31 cellular contexts compared by ENCODE assay signal in genomic region chr15:76512971-76513370, GRCh38.
DNase-seq lines count a peak whose midpoint lies in the region; ATAC-seq, FAIRE-seq and TF ChIP-seq lines count a peak whose summit lies in the region.
"Had no signal": no experiment of that assay in that cellular context is flagged by ENCODE, and none has a peak within 500 bp of the region (broad histone marks: within the 10 kb centered on the region; RNA-seq: fewer than 3 reads in every experiment).

No MANE protein-coding gene starts in this region.

- no peak overlapping the region for H3K27ac ChIP-seq in A549
- H3K27ac ChIP-seq in prostate gland = no peak overlapping the region
- H3K27ac ChIP-seq: colonic mucosa, KMS-11, psoas muscle, thoracic aorta, uterus had no signal

- DNase-seq in A549 (ENCODE audit: low read depth in 1 of 2, low spot score in 1 of 2) = no peak
- peak; percentile 15 for DNase-seq in HFFc6
- DNase-seq in foreskin fibroblast = peak; percentile 1 to 18
- no peak for DNase-seq in prostate gland (ENCODE audit: low spot score)
- DNase-seq in HuH-7 (ENCODE audit: low spot score) = no peak
- DNase-seq: activated CD4-positive, alpha-beta T cell treated with anti-CD3 and anti-CD28 coated beads, Interleukin-2, amount 50 U/mL, for 48 hours; activated naive CD4-positive, alpha-beta T cell treated with anti-CD3 and anti-CD28 coated beads for 36 hours; amniotic stem cell; CD8-positive, alpha-beta memory T cell; colonic mucosa; effector CD8-positive, alpha-beta T cell; GDM1; NCI-H1436; NCI-H2081 treated with DMSO at 0.1 percent for 48 hours; NCI-H345; NK-92 treated with Interleukin-12 subunit alpha and Interleukin-12 subunit beta, amount 100 ng/mL, for 24 hours; psoas muscle; uterus had no signal

- TF ChIP-seq CTCF in A549 (IDR thresholded peaks at IDR 0.05) = no peak
- no peak for TF ChIP-seq CTCF in HFFc6 (IDR thresholded peaks at IDR 0.05)
- no peak for TF ChIP-seq CTCF in foreskin fibroblast (IDR thresholded peaks at IDR 0.05; ENCODE audit: low read depth, low read length)
- no peak for TF ChIP-seq CTCF in prostate gland (IDR thresholded peaks at IDR 0.05)

- H3K36me3 ChIP-seq in prostate gland = no peaks in the 10 kb centered on the region
- H3K36me3 ChIP-seq: colonic mucosa, thoracic aorta, uterus had no signal

- intact Hi-C loops in prostate gland (cut with DNase I) = no loop called here

- no peak for TF ChIP-seq RAD21 in A549 (conservative IDR thresholded peaks at IDR 0.05 in 1 of 2, IDR thresholded peaks at IDR 0.05 in 1 of 2)

- ATAC-seq in A549 (peak; percentile 13 to 25; a peak in 1 of 6 replicates), SK-N-SH treated with all-trans-retinoic acid at 6 μM for 48 hours (peak; percentile 82), GM21381 (IDR thresholded peaks at IDR 0.05; ENCODE audit: unreplicated experiment) (no peak)
- ATAC-seq in stimulated activated memory B cell treated with anti-CD40 and anti-IgM and Interleukin-4, amounts not matched to agents 10 μg/mL and 1 μg/mL and 100 μg/mL, for 72 hours = no peak
- ATAC-seq: activated CD4-positive, CD25-positive, alpha-beta regulatory T cell treated with anti-CD3 and anti-CD28 coated beads, Interleukin-2, amount 50 U/mL, for 24 hours; HCT116; left lobe of liver; Panc1; psoas muscle had no signal

- H3K27ac Mint-ChIP-seq in HFFc6 = no peak overlapping the region
- no peak overlapping the region for H3K27ac Mint-ChIP-seq in stimulated activated memory B cell treated with anti-CD40 and anti-IgM and Interleukin-4, amounts not matched to agents 10 μg/mL and 1 μg/mL and 100 μg/mL, for 72 hours
- H3K27ac Mint-ChIP-seq: activated naive CD4-positive, alpha-beta T cell treated with anti-CD3 and anti-CD28 coated beads for 36 hours; activated T-helper 1 cell treated with anti-CD3 and anti-CD28 coated beads, Interleukin-12 subunit alpha, Interleukin-12 subunit beta, Interleukin-2, Interleukin-4 antibody, amounts not matched to agents 30 ng/mL and 10 ng/mL and 1 ng/mL, durations not matched to agents 14 hours and 24 hours and 36 hours; B cell; CD8-positive, alpha-beta memory T cell; stimulated activated naive CD8-positive, alpha-beta T cell treated with anti-CD3 and anti-CD28 coated beads, Interleukin-15, Interleukin-2, amounts not matched to agents 100 ng/mL and 50 ng/mL, for 24 hours had no signal

- no peak overlapping the region for H3K4me2 ChIP-seq in A549
- H3K4me2 ChIP-seq: KMS-11 had no signal

- WGBS in A549 (ENCODE audit: missing lambda C conversion rate) = 38% methylated on average over 2 of the region's 2 CpGs
- 79% methylated on average over 2 of the region's 2 CpGs for WGBS in prostate gland

- POLR2A ChIA-PET in A549 (lab: Yijun Ruan, JAX) = no interaction called here

- no peaks in the 10 kb centered on the region for H3K27me3 ChIP-seq in prostate gland (replicated peaks; ENCODE audit: insufficient read depth)
- H3K27me3 ChIP-seq: colonic mucosa, uterus had no signal

- H3K27me3 Mint-ChIP-seq in HFFc6 (ENCODE audit: insufficient read depth) = no peaks in the 10 kb centered on the region
- H3K27me3 Mint-ChIP-seq in stimulated activated memory B cell treated with anti-CD40 and anti-IgM and Interleukin-4, amounts not matched to agents 10 μg/mL and 1 μg/mL and 100 μg/mL, for 72 hours = no peaks in the 10 kb centered on the region
- H3K27me3 Mint-ChIP-seq: B cell; CD8-positive, alpha-beta memory T cell; stimulated activated naive CD8-positive, alpha-beta T cell treated with anti-CD3 and anti-CD28 coated beads, Interleukin-15, Interleukin-2, amounts not matched to agents 100 ng/mL and 50 ng/mL, for 24 hours had no signal

- H3K9me3 ChIP-seq in A549 (no peaks in the 10 kb centered on the region), prostate gland (no peaks in the 10 kb centered on the region)
- H3K9me3 ChIP-seq: colonic mucosa, psoas muscle, thoracic aorta, uterus had no signal

- peaks cover 12% of the 10 kb centered on the region for H3K4me1 Mint-ChIP-seq in HFFc6 (ENCODE audit: low read depth)
- H3K4me1 Mint-ChIP-seq in stimulated activated memory B cell treated with anti-CD40 and anti-IgM and Interleukin-4, amounts not matched to agents 10 μg/mL and 1 μg/mL and 100 μg/mL, for 72 hours = no peaks in the 10 kb centered on the region
- H3K4me1 Mint-ChIP-seq: B cell; CD8-positive, alpha-beta memory T cell had no signal

- H3K4me3 ChIP-seq in A549 = no peak overlapping the region
- no peak overlapping the region for H3K4me3 ChIP-seq in foreskin fibroblast (ENCODE audit: low read depth in 1 of 2, low read length in 2 of 2)
- no peak overlapping the region for H3K4me3 ChIP-seq in prostate gland
- H3K4me3 ChIP-seq: colonic mucosa, psoas muscle, thoracic aorta, uterus had no signal

- H3K4me3 Mint-ChIP-seq in HFFc6 = no peak overlapping the region
- no peak overlapping the region for H3K4me3 Mint-ChIP-seq in stimulated activated memory B cell treated with anti-CD40 and anti-IgM and Interleukin-4, amounts not matched to agents 10 μg/mL and 1 μg/mL and 100 μg/mL, for 72 hours
- H3K4me3 Mint-ChIP-seq: activated naive CD4-positive, alpha-beta T cell treated with anti-CD3 and anti-CD28 coated beads for 36 hours; activated T-helper 1 cell treated with anti-CD3 and anti-CD28 coated beads, Interleukin-12 subunit alpha, Interleukin-12 subunit beta, Interleukin-2, Interleukin-4 antibody, amounts not matched to agents 30 ng/mL and 10 ng/mL and 1 ng/mL, durations not matched to agents 14 hours and 24 hours and 36 hours; B cell; CD8-positive, alpha-beta memory T cell; stimulated activated naive CD8-positive, alpha-beta T cell treated with anti-CD3 and anti-CD28 coated beads, Interleukin-15, Interleukin-2, amounts not matched to agents 100 ng/mL and 50 ng/mL, for 24 hours had no signal

- CTCF ChIA-PET in A549 (lab: Yijun Ruan, JAX) = interaction anchor here (1.4 kb wide), 1 partner anchor 9 kb away, joined by 3 read pairs; no protein-coding TSS in a partner anchor

- no peaks in the 10 kb centered on the region for H3K36me3 Mint-ChIP-seq in HFFc6 (ENCODE audit: low read depth)
- H3K36me3 Mint-ChIP-seq in stimulated activated memory B cell treated with anti-CD40 and anti-IgM and Interleukin-4, amounts not matched to agents 10 μg/mL and 1 μg/mL and 100 μg/mL, for 72 hours = peaks cover 31% of the 10 kb centered on the region

- no peaks in the 10 kb centered on the region for H3K9me3 Mint-ChIP-seq in HFFc6
- H3K9me3 Mint-ChIP-seq in stimulated activated memory B cell treated with anti-CD40 and anti-IgM and Interleukin-4, amounts not matched to agents 10 μg/mL and 1 μg/mL and 100 μg/mL, for 72 hours = peaks cover 3% of the 10 kb centered on the region
- H3K9me3 Mint-ChIP-seq: activated naive CD4-positive, alpha-beta T cell treated with anti-CD3 and anti-CD28 coated beads for 36 hours; activated T-helper 1 cell treated with anti-CD3 and anti-CD28 coated beads, Interleukin-12 subunit alpha, Interleukin-12 subunit beta, Interleukin-2, Interleukin-4 antibody, amounts not matched to agents 30 ng/mL and 10 ng/mL and 1 ng/mL, durations not matched to agents 14 hours and 24 hours and 36 hours; CD8-positive, alpha-beta memory T cell; stimulated activated naive CD8-positive, alpha-beta T cell treated with anti-CD3 and anti-CD28 coated beads, Interleukin-15, Interleukin-2, amounts not matched to agents 100 ng/mL and 50 ng/mL, for 24 hours had no signal

- TF ChIP-seq POLR2A in A549 (IDR thresholded peaks at IDR 0.05; ENCODE audit: low read length) = no peak
- TF ChIP-seq POLR2A in prostate gland (IDR thresholded peaks at IDR 0.05) = no peak

- no peak for FAIRE-seq in A549 (lab: Jason Lieb, UNC)
- FAIRE-seq: A204.1 had no signal

- no peaks in the 10 kb centered on the region for H3K4me1 ChIP-seq in A549
- H3K4me1 ChIP-seq in prostate gland (replicated peaks) = no peaks in the 10 kb centered on the region
- H3K4me1 ChIP-seq: colonic mucosa, psoas muscle, uterus had no signal

- no peak for TF ChIP-seq EP300 in A549 (IDR thresholded peaks at IDR 0.05)

TF ChIP-seq in A549, 52 proteins besides CTCF, POLR2A, EP300 and RAD21:
- no peak for TF ChIP-seq SMC3 (IDR thresholded peaks at IDR 0.05)
- no peak for TF ChIP-seq USF2 (IDR thresholded peaks at IDR 0.05)
- no peak for TF ChIP-seq CHD2 (IDR thresholded peaks at IDR 0.05; ENCODE audit: low read length, partially characterized antibody)
- no peak for TF ChIP-seq CBX2 (IDR thresholded peaks at IDR 0.05; ENCODE audit: borderline replicate concordance, low read depth)
- no peak for TF ChIP-seq NR3C1 (IDR thresholded peaks at IDR 0.05)
- TF ChIP-seq CHD4 (IDR thresholded peaks at IDR 0.05; ENCODE audit: borderline replicate concordance) = no peak
- TF ChIP-seq CEBPB (IDR thresholded peaks at IDR 0.05) = no peak
- no peak for TF ChIP-seq MAZ (IDR thresholded peaks at IDR 0.05; ENCODE audit: borderline replicate concordance, low read depth, low read length)
TF ChIP-seq in A549: peak in this region for 0.

TF ChIP-seq in SK-N-SH treated with all-trans-retinoic acid at 6 μM for 48 hours, 23 proteins besides CTCF, POLR2A, EP300 and RAD21:
- no peak for TF ChIP-seq CSRNP3 (CRISPR knock-in tag; IDR thresholded peaks at IDR 0.05)

Comparison
In these comparisons a context has a peak if more than half of its experiments do, and no peak if none do; other contexts are left out.
1. ATAC-seq: peak in A549 (2 of 2) and SK-N-SH treated with all-trans-retinoic acid at 6 μM for 48 hours (single experiment); none in GM21381 (single experiment) and stimulated activated memory B cell treated with anti-CD40 and anti-IgM and Interleukin-4, amounts not matched to agents 10 μg/mL and 1 μg/mL and 100 μg/mL, for 72 hours (single experiment).
2. DNase-seq: peak in HFFc6 (single experiment) and foreskin fibroblast (2 of 2); none in A549 (0 of 2), prostate gland (single experiment) and HuH-7 (single experiment).